In genomic region chr3:62020706-62021105, GRCh38 we compare ENCODE assay signal across 1 cellular context.
TF ChIP-seq lines count a peak whose summit lies in the region.

No MANE protein-coding gene starts in this region.

TF ChIP-seq in HEK293, 187 proteins besides CTCF, POLR2A, EP300 and RAD21 (continued from another document):
- TF ChIP-seq ATF2 (tag by site-specific recombination; IDR thresholded peaks at IDR 0.05; ENCODE audit: low read depth): no peak
- TF ChIP-seq ZNF837 (tag by site-specific recombination; IDR thresholded peaks at IDR 0.05): no peak
- TF ChIP-seq PATZ1 (tag by site-specific recombination; IDR thresholded peaks at IDR 0.05): no peak
- no peak for TF ChIP-seq ZNF423 (tag by site-specific recombination; IDR thresholded peaks at IDR 0.05)
- no peak for TF ChIP-seq OSR2 (tag by site-specific recombination; IDR thresholded peaks at IDR 0.05)
- no peak for TF ChIP-seq ZSCAN23 (tag by site-specific recombination; IDR thresholded peaks at IDR 0.05)
- no peak for TF ChIP-seq ZNF280D (tag by site-specific recombination; IDR thresholded peaks at IDR 0.05)
- no peak for TF ChIP-seq BCL11A (tag by site-specific recombination; IDR thresholded peaks at IDR 0.05; ENCODE audit: low read depth)
- no peak for TF ChIP-seq ZFP69B (tag by site-specific recombination; IDR thresholded peaks at IDR 0.05)
- peak; percentile 19; the same call in 1 of the 2 replicates for TF ChIP-seq SCRT2 (tag by site-specific recombination; IDR thresholded peaks at IDR 0.05)
- no peak for TF ChIP-seq ZFP41 (tag by site-specific recombination; IDR thresholded peaks at IDR 0.05; ENCODE audit: borderline replicate concordance)
- no peak for TF ChIP-seq ZBTB7A (tag by site-specific recombination; IDR thresholded peaks at IDR 0.05; ENCODE audit: low read depth)
- no peak for TF ChIP-seq ZBTB48 (tag by site-specific recombination; IDR thresholded peaks at IDR 0.05)
- TF ChIP-seq ZNF555 (tag by site-specific recombination; conservative IDR thresholded peaks at IDR 0.05): no peak
- no peak for TF ChIP-seq ZSCAN5A (tag by site-specific recombination; IDR thresholded peaks at IDR 0.05)
- no peak for TF ChIP-seq ZNF398 (tag by site-specific recombination; IDR thresholded peaks at IDR 0.05)
- TF ChIP-seq REST (tag by site-specific recombination; IDR thresholded peaks at IDR 0.05): 0 out of 2 replicates have a peak, but pooled peaks have one; percentile 38
- 0 out of 2 replicates have a peak, but pooled peaks have one; percentile 13 for TF ChIP-seq ZXDB (tag by site-specific recombination; IDR thresholded peaks at IDR 0.05)
